24 cellular contexts compared by ENCODE assay signal in the genomic region with DNA sequence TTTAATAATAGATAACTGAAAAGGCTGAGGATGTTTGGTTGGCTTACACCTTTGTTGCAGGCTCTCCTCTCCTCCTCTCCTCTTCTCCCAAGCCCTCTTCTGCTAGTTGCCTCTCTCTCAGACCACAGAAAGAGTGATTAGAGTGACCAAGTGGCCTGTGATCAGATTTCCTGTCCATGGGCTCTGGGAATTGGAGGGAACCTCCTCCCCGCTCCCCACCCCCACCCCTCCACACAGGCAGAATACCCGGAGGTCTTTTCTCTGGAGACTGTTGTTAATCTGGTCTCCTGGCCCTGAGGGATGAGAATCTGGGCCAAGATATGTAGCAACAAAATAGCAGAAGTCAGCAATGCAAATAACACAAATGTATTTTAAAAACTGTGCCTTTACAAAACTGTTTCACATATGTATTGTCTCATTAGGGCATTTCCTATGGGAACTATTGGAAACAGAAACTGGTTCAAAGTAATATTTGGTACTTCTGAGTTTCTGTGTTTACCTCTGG.
"Had no signal": no experiment of that assay in that cellular context is flagged by ENCODE, and none has a peak within 500 bp of the region (broad histone marks: within the 10 kb centered on the region; RNA-seq: fewer than 3 reads in every experiment).

No MANE protein-coding gene starts in this region.

- H3K4me3 ChIP-seq: cardiac muscle cell, lower lobe of right lung, tibial artery had no signal

- H3K4me1 ChIP-seq: lower lobe of right lung, parathyroid adenoma, tibial artery had no signal

- H3K4me1 Mint-ChIP-seq: activated CD4-positive, alpha-beta memory T cell treated with anti-CD3 and anti-CD28 coated beads, Interleukin-2, amount 10 ng/mL, durations not matched to agents 7 days and 5 days; activated CD4-positive, alpha-beta T cell treated with anti-CD3 and anti-CD28 coated beads, Interleukin-2, amount 10 ng/mL, durations not matched to agents 24 days and 14 days; activated naive CD4-positive, alpha-beta T cell treated with anti-CD3 and anti-CD28 coated beads, Interleukin-2, amount 10 ng/mL, durations not matched to agents 7 days and 5 days; natural killer cell; T-cell had no signal

- H3K4me3 Mint-ChIP-seq: activated CD4-positive, alpha-beta memory T cell treated with anti-CD3 and anti-CD28 coated beads, Interleukin-2, amount 10 ng/mL, durations not matched to agents 7 days and 5 days; activated CD4-positive, alpha-beta T cell treated with anti-CD3 and anti-CD28 coated beads, Interleukin-2, amount 10 ng/mL, durations not matched to agents 24 days and 14 days; activated naive CD4-positive, alpha-beta T cell treated with anti-CD3 and anti-CD28 coated beads, Interleukin-2, amount 10 ng/mL, durations not matched to agents 7 days and 5 days; activated T-cell treated with anti-CD3 and anti-CD28 coated beads, Interleukin-2, amount 50 U/mL, for 72 hours; natural killer cell; stimulated activated naive CD8-positive, alpha-beta T cell treated with anti-CD3 and anti-CD28 coated beads, Interleukin-15, Interleukin-2, amounts not matched to agents 100 ng/mL and 50 ng/mL, for 24 hours; T-cell; T-helper 2 cell treated with Interferon-gamma antibody and Interleukin-4, amounts not matched to agents 5 μg/mL and 100 μg/mL, for 36 hours had no signal

- H3K36me3 Mint-ChIP-seq: activated naive CD4-positive, alpha-beta T cell treated with anti-CD3 and anti-CD28 coated beads, Interleukin-2, amount 10 ng/mL, durations not matched to agents 7 days and 5 days; natural killer cell; T-cell had no signal

- DNase-seq: activated CD4-positive, alpha-beta memory T cell treated with anti-CD3 and anti-CD28 coated beads, Interleukin-2, amount 10 ng/mL, durations not matched to agents 7 days and 5 days; activated CD4-positive, alpha-beta T cell treated with anti-CD3 and anti-CD28 coated beads, Interleukin-2, amount 10 ng/mL, durations not matched to agents 24 days and 14 days; activated effector memory CD4-positive, alpha-beta T cell treated with Interleukin-2 at 50 U/mL for 16 hours; activated naive CD4-positive, alpha-beta T cell treated with anti-CD3 and anti-CD28 coated beads, Interleukin-2, amount 10 ng/mL, durations not matched to agents 7 days and 5 days; activated T-cell treated with anti-CD3 and anti-CD28 coated beads, Interleukin-2, amount 50 U/mL, for 72 hours; effector CD4-positive, alpha-beta T cell; glutamatergic neuron; hypothalamus; left colon; lower lobe of right lung; midbrain; natural killer cell; nucleus accumbens; right cardiac atrium; stimulated activated CD4-positive, alpha-beta T cell treated with anti-CD3 and anti-CD28 coated beads, Interleukin-12 subunit alpha, Interleukin-12 subunit beta, amount 100 ng/mL, for 4 hours; stimulated activated CD4-positive, alpha-beta T cell treated with anti-CD3 and anti-CD28 coated beads, Interleukin-1b, Interleukin-23, amount 100 ng/mL, for 48 hours; substantia nigra; T-cell; tibial artery had no signal

- H3K9ac ChIP-seq: parathyroid adenoma had no signal

- H3K27me3 Mint-ChIP-seq: activated CD4-positive, alpha-beta memory T cell treated with anti-CD3 and anti-CD28 coated beads, Interleukin-2, amount 10 ng/mL, durations not matched to agents 7 days and 5 days; activated CD4-positive, alpha-beta T cell treated with anti-CD3 and anti-CD28 coated beads, Interleukin-2, amount 10 ng/mL, durations not matched to agents 24 days and 14 days; activated naive CD4-positive, alpha-beta T cell treated with anti-CD3 and anti-CD28 coated beads, Interleukin-2, amount 10 ng/mL, durations not matched to agents 7 days and 5 days; stimulated activated naive CD8-positive, alpha-beta T cell treated with anti-CD3 and anti-CD28 coated beads, Interleukin-15, Interleukin-2, amounts not matched to agents 100 ng/mL and 50 ng/mL, for 24 hours; T-cell had no signal

- H3K27ac ChIP-seq: cardiac muscle cell, lower lobe of right lung, parathyroid adenoma, tibial artery, VCaP had no signal

- H2AFZ ChIP-seq: parathyroid adenoma had no signal

- H3K27ac Mint-ChIP-seq: activated CD4-positive, alpha-beta memory T cell treated with anti-CD3 and anti-CD28 coated beads, Interleukin-2, amount 10 ng/mL, durations not matched to agents 7 days and 5 days; activated CD4-positive, alpha-beta T cell treated with anti-CD3 and anti-CD28 coated beads, Interleukin-2, amount 10 ng/mL, durations not matched to agents 24 days and 14 days; activated naive CD4-positive, alpha-beta T cell treated with anti-CD3 and anti-CD28 coated beads, Interleukin-2, amount 10 ng/mL, durations not matched to agents 7 days and 5 days; activated T-cell treated with anti-CD3 and anti-CD28 coated beads, Interleukin-2, amount 50 U/mL, for 72 hours; natural killer cell; stimulated activated naive CD8-positive, alpha-beta T cell treated with anti-CD3 and anti-CD28 coated beads, Interleukin-15, Interleukin-2, amounts not matched to agents 100 ng/mL and 50 ng/mL, for 24 hours; T-cell; T-helper 2 cell treated with Interferon-gamma antibody and Interleukin-4, amounts not matched to agents 5 μg/mL and 100 μg/mL, for 36 hours had no signal

- H3K36me3 ChIP-seq: cardiac muscle cell, lower lobe of right lung, tibial artery had no signal

- H3K9me3 Mint-ChIP-seq: activated CD4-positive, alpha-beta memory T cell treated with anti-CD3 and anti-CD28 coated beads, Interleukin-2, amount 10 ng/mL, durations not matched to agents 7 days and 5 days; activated CD4-positive, alpha-beta T cell treated with anti-CD3 and anti-CD28 coated beads, Interleukin-2, amount 10 ng/mL, durations not matched to agents 24 days and 14 days; activated naive CD4-positive, alpha-beta T cell treated with anti-CD3 and anti-CD28 coated beads, Interleukin-2, amount 10 ng/mL, durations not matched to agents 7 days and 5 days; activated T-cell treated with anti-CD3 and anti-CD28 coated beads, Interleukin-2, amount 50 U/mL, for 72 hours; natural killer cell; stimulated activated naive CD8-positive, alpha-beta T cell treated with anti-CD3 and anti-CD28 coated beads, Interleukin-15, Interleukin-2, amounts not matched to agents 100 ng/mL and 50 ng/mL, for 24 hours; T-cell; T-helper 2 cell treated with Interferon-gamma antibody and Interleukin-4, amounts not matched to agents 5 μg/mL and 100 μg/mL, for 36 hours had no signal

- H3K27me3 ChIP-seq: tibial artery had no signal

- H3K79me2 ChIP-seq: parathyroid adenoma had no signal

- H3K9me3 ChIP-seq: lower lobe of right lung, tibial artery had no signal
